ENCODE assay signal across 8 cellular contexts in the genomic region with DNA sequence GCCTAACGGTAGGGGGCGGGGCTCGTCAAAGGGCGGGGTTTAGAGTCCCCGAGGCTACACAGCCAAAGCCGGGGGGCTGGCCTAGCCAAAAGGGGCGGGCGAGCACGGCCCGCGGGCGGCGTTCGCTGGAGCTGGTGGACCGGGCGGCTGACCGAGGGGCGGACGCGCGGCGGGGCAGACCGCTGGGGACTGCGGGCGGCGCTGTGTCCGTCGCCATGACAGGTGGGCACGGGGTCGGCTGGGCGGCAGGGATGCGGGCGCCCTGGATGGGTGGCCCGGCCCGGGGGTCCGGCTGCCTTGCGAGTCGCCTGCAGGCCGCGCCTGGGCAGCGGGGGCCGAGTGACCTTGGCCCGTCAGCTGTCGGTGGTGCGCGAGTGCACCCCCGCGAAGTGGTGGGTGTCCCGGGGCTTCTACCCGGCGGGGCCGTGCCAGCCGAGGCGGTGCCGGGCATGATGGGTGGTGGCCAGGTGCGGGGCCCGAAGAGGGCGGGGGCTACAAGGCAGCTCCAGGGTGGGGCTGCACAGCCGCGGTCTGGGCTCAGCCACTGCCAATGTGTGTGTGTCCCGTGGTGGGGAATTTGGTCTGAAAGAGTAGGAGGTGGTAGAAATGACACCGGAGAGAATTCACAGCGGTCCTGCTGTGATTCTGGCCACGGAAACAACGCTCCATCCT. TPM values are rescaled to one million over a fixed set of nuclear protein-coding genes. Genes with fewer than 3 reads are reported as not detected.
A peak's percentile ranks its signal among the peaks of the same experiment; 100 is the strongest.
DNase-seq lines count a peak whose midpoint lies in the region; ATAC-seq and TF ChIP-seq lines count a peak whose summit lies in the region.

A gene with protein sequence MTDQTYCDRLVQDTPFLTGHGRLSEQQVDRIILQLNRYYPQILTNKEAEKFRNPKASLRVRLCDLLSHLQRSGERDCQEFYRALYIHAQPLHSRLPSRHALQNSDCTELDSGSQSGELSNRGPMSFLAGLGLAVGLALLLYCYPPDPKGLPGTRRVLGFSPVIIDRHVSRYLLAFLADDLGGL (plus strand): TSS at position 87 of the 672 bp plus-strand sequence. CDS start 129 bp downstream, at position 216.

- peak within 1 kb of the TSS; percentile 78 to 85 for H2BK12ac ChIP-seq in mesenchymal stem cell (ENCODE audit: low read length in 2 of 2)

- peak within 1 kb of the TSS; percentile 47 for H2BK5ac ChIP-seq in mesenchymal stem cell (ENCODE audit: low read depth, low read length, poor library complexity, severe bottlenecking)

- no peak for TF ChIP-seq CTCF in activated B cell treated with CpG ODN at 0.5 μM for 24 hours (IDR thresholded peaks at IDR 0.05)

- H3K4ac ChIP-seq in mesenchymal stem cell (ENCODE audit: low read depth in 1 of 2, low read length in 2 of 2), result peak within 1 kb of the TSS; percentile 66 to 85

- peak within 1 kb of the TSS in 1 of 2 experiments; percentile 90 for H3K14ac ChIP-seq in mesenchymal stem cell (ENCODE audit: low read length in 2 of 2)

- H3K4me3 ChIP-seq in CD8-positive, alpha-beta memory T cell (ENCODE audit: low read length), result peak within 1 kb of the TSS; percentile 76
- peak within 1 kb of the TSS; percentile 79 for H3K4me3 ChIP-seq in effector memory CD4-positive, alpha-beta T cell (ENCODE audit: insufficient read depth, low read depth, low read length, poor library complexity, severe bottlenecking)
- peak within 1 kb of the TSS; percentile 92 to 98 for H3K4me3 ChIP-seq in mesenchymal stem cell (ENCODE audit: insufficient read depth in 1 of 2, low read depth in 1 of 2, low read length in 2 of 2)
- peak within 1 kb of the TSS; percentile 79 to 88 for H3K4me3 ChIP-seq in stomach smooth muscle (ENCODE audit: low read length in 2 of 2)

- H2BK15ac ChIP-seq in mesenchymal stem cell (ENCODE audit: low read depth, poor library complexity, severe bottlenecking), result peak within 1 kb of the TSS; percentile 99

- H3K4me2 ChIP-seq in mesenchymal stem cell (ENCODE audit: low read length, poor library complexity, severe bottlenecking), result peak within 1 kb of the TSS; percentile 67

- H3K27ac Mint-ChIP-seq in CD8-positive, alpha-beta memory T cell, result peak within 1 kb of the TSS; percentile 94 to 99 (median 96)
- peak within 1 kb of the TSS; percentile 99 for H3K27ac Mint-ChIP-seq in activated B cell treated with CpG ODN at 0.5 μM for 24 hours

- H3K27ac ChIP-seq in CD8-positive, alpha-beta memory T cell (ENCODE audit: low read depth, low read length), result peak within 1 kb of the TSS; percentile 91
- H3K27ac ChIP-seq in effector memory CD4-positive, alpha-beta T cell (ENCODE audit: insufficient read depth, low read length, poor library complexity, severe bottlenecking), result peak within 1 kb of the TSS; percentile 95
- H3K27ac ChIP-seq in mesenchymal stem cell (ENCODE audit: low read length, poor library complexity, severe bottlenecking) (peak within 1 kb of the TSS; percentile 74), stomach smooth muscle (ENCODE audit: low read length) (peak within 1 kb of the TSS; percentile 96)

- peak within 1 kb of the TSS; percentile 100 for H4K8ac ChIP-seq in mesenchymal stem cell (ENCODE audit: low read length)

- H3K9me3 ChIP-seq in CD8-positive, alpha-beta memory T cell (ENCODE audit: low read length), result no peaks in the 10 kb centered on the region
- H3K9me3 ChIP-seq in effector memory CD4-positive, alpha-beta T cell (ENCODE audit: control insufficient read depth, low read length), result no peaks in the 10 kb centered on the region
- H3K9me3 ChIP-seq in mesenchymal stem cell (ENCODE audit: control insufficient read depth, low read length), result peaks cover 3% of the 10 kb centered on the region
- peaks cover 0 to under 1% of the 10 kb centered on the region in 2 donors for H3K9me3 ChIP-seq in stomach smooth muscle (ENCODE audit: control insufficient read depth in 2 of 2, low read length in 2 of 2)

- WGBS in mesenchymal stem cell, result 1% methylated on average over 50 of the region's 65 CpGs

- no peaks in the 10 kb centered on the region for H3K9me3 Mint-ChIP-seq in CD8-positive, alpha-beta memory T cell
- peaks cover under 1% of the 10 kb centered on the region for H3K9me3 Mint-ChIP-seq in activated B cell treated with CpG ODN at 0.5 μM for 24 hours

- H3K4me3 Mint-ChIP-seq in CD8-positive, alpha-beta memory T cell, result peak within 1 kb of the TSS; percentile 87 to 93 (median 90)
- H3K4me3 Mint-ChIP-seq in activated B cell treated with CpG ODN at 0.5 μM for 24 hours, result peak within 1 kb of the TSS; percentile 86

- H3K9ac ChIP-seq in mesenchymal stem cell (ENCODE audit: low read length), result peak within 1 kb of the TSS; percentile 93
- peak within 1 kb of the TSS; percentile 84 for H3K9ac ChIP-seq in stomach smooth muscle (ENCODE audit: low read length in 2 of 2)

- no peaks in the 10 kb centered on the region for H3K27me3 Mint-ChIP-seq in CD8-positive, alpha-beta memory T cell
- no peaks in the 10 kb centered on the region for H3K27me3 Mint-ChIP-seq in activated B cell treated with CpG ODN at 0.5 μM for 24 hours

- CTCF ChIA-PET in CD8-positive, alpha-beta memory T cell (lab: Charles Lee), result interaction anchor here (1.3 to 4.2 kb wide), 3 partner anchors 12 to 140 kb away, joined by 3 to 34 read pairs (median 4); no protein-coding TSS in a partner anchor
- CTCF ChIA-PET in activated B cell treated with CpG ODN at 0.5 μM for 24 hours (lab: Charles Lee), result interaction anchor here (1.1 kb wide), 1 partner anchor 13 kb away, joined by 4 read pairs; no protein-coding TSS in a partner anchor

- peaks cover 63 to 81% (median 67%) of the 10 kb centered on the region in 3 donors for H3K4me1 Mint-ChIP-seq in CD8-positive, alpha-beta memory T cell
- H3K4me1 Mint-ChIP-seq in activated B cell treated with CpG ODN at 0.5 μM for 24 hours, result peaks cover 77% of the 10 kb centered on the region

- peak within 1 kb of the TSS; percentile 96 for H4K91ac ChIP-seq in mesenchymal stem cell (ENCODE audit: low read length)

- H3K36me3 ChIP-seq in CD8-positive, alpha-beta memory T cell (ENCODE audit: insufficient read depth, low read length), result no peaks in the 10 kb centered on the region
- no peaks in the 10 kb centered on the region for H3K36me3 ChIP-seq in effector memory CD4-positive, alpha-beta T cell (ENCODE audit: control insufficient read depth, insufficient read depth, low read length)
- peaks cover 0 to 8% of the 10 kb centered on the region in 2 experiments for H3K36me3 ChIP-seq in mesenchymal stem cell (ENCODE audit: control insufficient read depth in 1 of 2, insufficient read depth in 2 of 2, low read depth in 1 of 2, low read length in 2 of 2)
- H3K36me3 ChIP-seq in stomach smooth muscle (ENCODE audit: control insufficient read depth in 2 of 2, insufficient read depth in 2 of 2, low read length in 2 of 2), result peaks cover 0 to 2% of the 10 kb centered on the region in 2 donors

- peak in 4 of 5 donors; percentile 52 to 75 (median 62) for DNase-seq in CD8-positive, alpha-beta memory T cell
- DNase-seq in HT1080 (ENCODE audit: low read depth) (peak; percentile 30), activated B cell treated with CpG ODN at 0.5 μM for 24 hours (no peak), mesenchymal stem cell (peak; percentile 44), SHP77 treated with DMSO at 0.1 percent for 48 hours (lab: John Stamatoyannopoulos, UW) (no peak)
- peak; percentile 45 to 58 (median 57) for DNase-seq in effector memory CD4-positive, alpha-beta T cell

- peaks cover 0 to 11% (median 0%) of the 10 kb centered on the region in 3 donors for H3K36me3 Mint-ChIP-seq in CD8-positive, alpha-beta memory T cell
- H3K36me3 Mint-ChIP-seq in activated B cell treated with CpG ODN at 0.5 μM for 24 hours (ENCODE audit: low read depth), result peaks cover 5% of the 10 kb centered on the region

- peak; percentile 15 for ATAC-seq in GM19468 (IDR thresholded peaks at IDR 0.05; ENCODE audit: extremely low read depth, unreplicated experiment)
- no peak for ATAC-seq in activated B cell treated with CpG ODN at 0.5 μM for 24 hours (ENCODE audit: low read depth)

- no peaks in the 10 kb centered on the region for H3K27me3 ChIP-seq in CD8-positive, alpha-beta memory T cell (ENCODE audit: insufficient read depth, low read length, poor library complexity, severe bottlenecking)
- H3K27me3 ChIP-seq in effector memory CD4-positive, alpha-beta T cell (replicated peaks; ENCODE audit: control insufficient read depth, insufficient read depth, low read length, poor library complexity, severe bottlenecking), result no peaks in the 10 kb centered on the region
- H3K27me3 ChIP-seq in mesenchymal stem cell (ENCODE audit: control insufficient read depth in 1 of 2, insufficient read depth in 1 of 2, low read length in 2 of 2), result no peaks in the 10 kb centered on the region
- no peaks in the 10 kb centered on the region for H3K27me3 ChIP-seq in stomach smooth muscle (ENCODE audit: control insufficient read depth in 1 of 2, insufficient read depth in 2 of 2, low read length in 2 of 2)

- H2AFZ ChIP-seq in mesenchymal stem cell (ENCODE audit: low read depth, low read length), result peak within 1 kb of the TSS; percentile 83

- intact Hi-C loops in activated B cell treated with CpG ODN at 0.5 μM for 24 hours (cut with micrococcal nuclease), result loop anchor here (1.0 to 10.0 kb wide), 4 partner anchors 38 to 359 kb away; a partner anchor contains a TSS

- H3K79me1 ChIP-seq in mesenchymal stem cell (replicated peaks; ENCODE audit: low read length, poor library complexity, severe bottlenecking), result peaks cover 4% of the 10 kb centered on the region

- H3K23ac ChIP-seq in mesenchymal stem cell (ENCODE audit: low read length in 2 of 2), result peak within 1 kb of the TSS; percentile 94 to 99

- POLR2A ChIA-PET in CD8-positive, alpha-beta memory T cell (lab: Charles Lee), result interaction anchor here (0.9 to 2.6 kb wide), 4 partner anchors 32 to 426 kb away, joined by 3 to 17 read pairs (median 3); a partner anchor contains a TSS
- POLR2A ChIA-PET in activated B cell treated with CpG ODN at 0.5 μM for 24 hours (lab: Charles Lee), result interaction anchor here (0.5 to 4.7 kb wide), 16 partner anchors 8 to 426 kb away, joined by 3 to 53 read pairs (median 4); a partner anchor contains a TSS

- H3K4me1 ChIP-seq in CD8-positive, alpha-beta memory T cell (ENCODE audit: insufficient read depth, low read length), result peaks cover 63% of the 10 kb centered on the region
- H3K4me1 ChIP-seq in effector memory CD4-positive, alpha-beta T cell (ENCODE audit: control insufficient read depth, insufficient read depth, low read length, poor library complexity, severe bottlenecking), result peaks cover 61% of the 10 kb centered on the region
- H3K4me1 ChIP-seq in mesenchymal stem cell (ENCODE audit: control insufficient read depth, insufficient read depth, low read depth, low read length) (peaks cover 51% of the 10 kb centered on the region), stomach smooth muscle (ENCODE audit: control insufficient read depth, insufficient read depth, low read length) (peaks cover 52% of the 10 kb centered on the region)

- peak within 1 kb of the TSS; percentile 89 for H2BK120ac ChIP-seq in mesenchymal stem cell (ENCODE audit: low read depth, low read length)

- peak within 1 kb of the TSS; percentile 75 for H2AK5ac ChIP-seq in mesenchymal stem cell (ENCODE audit: low read length, severe bottlenecking)

- peak within 1 kb of the TSS; percentile 91 to 94 for H3K18ac ChIP-seq in mesenchymal stem cell (ENCODE audit: low read depth in 1 of 2, low read length in 2 of 2)

RNA-seq across cellular contexts. Expression of the gene that starts here (rescaled TPM):
- total RNA-seq in CD8-positive, alpha-beta memory T cell, result 10 to 100 TPM; 43.2 to 43.6 TPM
- polyA plus RNA-seq in CD8-positive, alpha-beta memory T cell, result 66.4 TPM
- total RNA-seq in HT1080 (2014; rRNA removed; shearing (Covaris generic)), result 139 and 158 TPM in 2 replicates
- polyA plus RNA-seq in HT1080 (2015; cell fraction: cytosol; rRNA removed), result 47.9 and 76.3 TPM in 2 replicates
- 32.2 and 51.1 TPM in 2 replicates for polyA plus RNA-seq in HT1080 (2015; cell fraction: nucleus; rRNA removed)
- total RNA-seq in activated B cell treated with CpG ODN at 0.5 μM for 24 hours, result 13.7 and 15.6 TPM in 2 replicates
- 66.8 TPM for polyA plus RNA-seq in mesenchymal stem cell (2013, experiment 1 of 2)
- 66.1 TPM for polyA plus RNA-seq in mesenchymal stem cell (2013, experiment 2 of 2)

Comparison
In these comparisons a context has a peak if more than half of its experiments do, and no peak if none do; other contexts are left out.
1. DNase-seq: peak in CD8-positive, alpha-beta memory T cell (4 of 5), HT1080 (single experiment), effector memory CD4-positive, alpha-beta T cell (3 of 3) and mesenchymal stem cell (single experiment); none in activated B cell treated with CpG ODN at 0.5 μM for 24 hours (single experiment) and SHP77 treated with DMSO at 0.1 percent for 48 hours (single experiment).
2. Peak in every context shown above with its lines, with median percentiles within 50 percentile points of each other: H3K27ac ChIP-seq and H3K4me3 ChIP-seq.